1 cellular context compared by ENCODE assay signal in genomic region chr1:234963180-234963903, GRCh38.
TF ChIP-seq lines count a peak whose summit lies in the region.

No MANE protein-coding gene starts in this region.

TF ChIP-seq in HepG2, 621 proteins besides CTCF, POLR2A, EP300 and RAD21 (continued from another document and continues in another):
- TF ChIP-seq RERE (CRISPR knock-in tag; IDR thresholded peaks at IDR 0.05; ENCODE audit: low read depth): peak; percentile 73; the same call in 1 of the 2 replicates
- TF ChIP-seq CAMTA2 (CRISPR knock-in tag; IDR thresholded peaks at IDR 0.05; ENCODE audit: borderline replicate concordance): no peak
- peak; percentile 93 for TF ChIP-seq FOXK2 (IDR thresholded peaks at IDR 0.05)
- 0 out of 2 replicates have a peak, but pooled peaks have one; percentile 71 for TF ChIP-seq SIX1 (CRISPR knock-in tag; IDR thresholded peaks at IDR 0.05; ENCODE audit: borderline replicate concordance)
- peak; percentile 93 for TF ChIP-seq HNF1A (IDR thresholded peaks at IDR 0.05; ENCODE audit: low read depth)
- TF ChIP-seq HNF1A (CRISPR knock-in tag; IDR thresholded peaks at IDR 0.05; ENCODE audit: borderline replicate concordance): peak; percentile 97
- TF ChIP-seq HOXD1 (CRISPR knock-in tag; IDR thresholded peaks at IDR 0.05): 0 out of 2 replicates have a peak, but pooled peaks have one; percentile 25
- peak; percentile 36; the same call in 1 of the 2 replicates for TF ChIP-seq UBTF (CRISPR knock-in tag; IDR thresholded peaks at IDR 0.05)
- 0 out of 2 replicates have a peak, but pooled peaks have one; percentile 4 for TF ChIP-seq MLX (CRISPR knock-in tag; IDR thresholded peaks at IDR 0.05)
- TF ChIP-seq BRF2 (CRISPR knock-in tag; IDR thresholded peaks at IDR 0.05): peak; percentile 53
- no peak for TF ChIP-seq FLYWCH1 (CRISPR knock-in tag; IDR thresholded peaks at IDR 0.05)
- TF ChIP-seq MYNN (CRISPR knock-in tag; IDR thresholded peaks at IDR 0.05; ENCODE audit: low read depth): no peak
- TF ChIP-seq NFKBIZ (CRISPR knock-in tag; IDR thresholded peaks at IDR 0.05): no peak; the same call in 1 of the 2 replicates
- peak; percentile 55; the same call in 1 of the 2 replicates for TF ChIP-seq ZNF331 (CRISPR knock-in tag; IDR thresholded peaks at IDR 0.05)
- no peak for TF ChIP-seq SCMH1 (CRISPR knock-in tag; IDR thresholded peaks at IDR 0.05; ENCODE audit: borderline replicate concordance)
- TF ChIP-seq NR2F6 (IDR thresholded peaks at IDR 0.05): peak; percentile 92
- peak; percentile 80 for TF ChIP-seq NR2F6 (CRISPR knock-in tag; IDR thresholded peaks at IDR 0.05)
- peak; percentile 84 for TF ChIP-seq ZNF503 (CRISPR knock-in tag; IDR thresholded peaks at IDR 0.05)
- TF ChIP-seq ZNF781 (CRISPR knock-in tag; IDR thresholded peaks at IDR 0.05; ENCODE audit: borderline replicate concordance, not compliant biosample characterization): peak; percentile 71
- peak; percentile 9; the same call in 1 of the 2 replicates for TF ChIP-seq RFX5 (IDR thresholded peaks at IDR 0.05; ENCODE audit: low read depth, low read length)
- no peak for TF ChIP-seq SP2 (CRISPR knock-in tag; IDR thresholded peaks at IDR 0.05)
- no peak for TF ChIP-seq ZNF431 (CRISPR knock-in tag; IDR thresholded peaks at IDR 0.05; ENCODE audit: borderline replicate concordance, low read depth)
- TF ChIP-seq ERF (CRISPR knock-in tag; IDR thresholded peaks at IDR 0.05): peak; percentile 48
- TF ChIP-seq ZNF614 (CRISPR knock-in tag; IDR thresholded peaks at IDR 0.05; ENCODE audit: borderline replicate concordance): peak; percentile 33; the same call in 1 of the 2 replicates
- peak; percentile 52 for TF ChIP-seq XRCC5 (optimal IDR thresholded peaks at IDR 0.05; ENCODE audit: low read length)
- no peak for TF ChIP-seq ZNF75D (CRISPR knock-in tag; IDR thresholded peaks at IDR 0.05; ENCODE audit: borderline replicate concordance)
- TF ChIP-seq GATAD1 (CRISPR knock-in tag; IDR thresholded peaks at IDR 0.05): peak; percentile 33
- no peak for TF ChIP-seq FIP1L1 (IDR thresholded peaks at IDR 0.05; ENCODE audit: borderline replicate concordance, insufficient read depth, low read depth, low read length)
- TF ChIP-seq SOX6 (IDR thresholded peaks at IDR 0.05): no peak
- peak; percentile 93 for TF ChIP-seq SOX6 (CRISPR knock-in tag; IDR thresholded peaks at IDR 0.05)
- TF ChIP-seq ZNF337 (CRISPR knock-in tag; IDR thresholded peaks at IDR 0.05; ENCODE audit: borderline replicate concordance, low read depth): 0 out of 2 replicates have a peak, but pooled peaks have one; percentile 12
- peak; percentile 51; the same call in 1 of the 2 replicates for TF ChIP-seq ZNF784 (CRISPR knock-in tag; IDR thresholded peaks at IDR 0.05; ENCODE audit: borderline replicate concordance)
- TF ChIP-seq ZUFSP (CRISPR knock-in tag; IDR thresholded peaks at IDR 0.05; ENCODE audit: borderline replicate concordance): no peak
- no peak for TF ChIP-seq NFKB2 (CRISPR knock-in tag; IDR thresholded peaks at IDR 0.05; ENCODE audit: borderline replicate concordance)
- TF ChIP-seq ZNF367 (CRISPR knock-in tag; IDR thresholded peaks at IDR 0.05; ENCODE audit: borderline replicate concordance): no peak
- TF ChIP-seq IRF2 (CRISPR knock-in tag; IDR thresholded peaks at IDR 0.05): no peak
- no peak; the same call in 1 of the 2 replicates for TF ChIP-seq KDM5A (IDR thresholded peaks at IDR 0.05; ENCODE audit: borderline replicate concordance, low read length)
- TF ChIP-seq ZNF350 (CRISPR knock-in tag; IDR thresholded peaks at IDR 0.05; ENCODE audit: borderline replicate concordance, low read depth): no peak; the same call in 1 of the 2 replicates
- peak; percentile 53 for TF ChIP-seq ZFX (CRISPR knock-in tag; IDR thresholded peaks at IDR 0.05; ENCODE audit: low read depth)
- TF ChIP-seq KMT2A (CRISPR knock-in tag; IDR thresholded peaks at IDR 0.05): no peak
- TF ChIP-seq YY1 (IDR thresholded peaks at IDR 0.05; ENCODE audit: insufficient read depth, insufficient replicate concordance, low read depth, low read length): peak; percentile 93
